ENCODE assay signal across 2 cellular contexts in the genomic region with DNA sequence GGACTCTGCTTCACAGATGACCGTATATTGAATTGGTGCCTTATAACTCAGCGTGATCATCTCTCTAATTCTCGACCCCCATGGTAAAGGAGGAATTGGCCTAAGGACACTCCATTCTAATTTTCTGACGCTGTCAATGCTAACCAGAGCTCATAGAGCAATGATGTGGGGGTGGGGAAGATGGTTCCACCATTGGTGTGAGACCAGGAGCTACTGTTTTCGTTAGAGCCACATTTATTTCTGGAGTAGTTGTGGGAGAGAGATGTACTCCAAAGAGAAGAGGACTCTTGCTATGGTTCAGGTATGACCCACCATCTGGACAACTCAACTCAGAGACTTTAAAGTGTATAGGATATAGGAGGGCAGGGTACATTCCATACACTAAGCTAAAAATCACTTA.
TF ChIP-seq lines count a peak whose summit lies in the region.

No MANE protein-coding gene starts in this region.

TF ChIP-seq in IMR-90, 13 proteins besides CTCF, POLR2A, EP300 and RAD21:
- no peak for TF ChIP-seq RFX5 (IDR thresholded peaks at IDR 0.05; ENCODE audit: low read depth, low read length)
- no peak for TF ChIP-seq CHD1 (IDR thresholded peaks at IDR 0.05; ENCODE audit: low read depth, low read length)
- no peak for TF ChIP-seq MAZ (IDR thresholded peaks at IDR 0.05; ENCODE audit: borderline replicate concordance, low read depth, low read length)
- TF ChIP-seq CEBPB (IDR thresholded peaks at IDR 0.05; ENCODE audit: low read depth, low read length) = no peak
- TF ChIP-seq NFE2L2 (IDR thresholded peaks at IDR 0.05; ENCODE audit: low read depth, low read length) = no peak
- TF ChIP-seq MXI1 (IDR thresholded peaks at IDR 0.05; ENCODE audit: borderline replicate concordance, low read depth, low read length) = no peak
- no peak for TF ChIP-seq RCOR1 (IDR thresholded peaks at IDR 0.05; ENCODE audit: insufficient replicate concordance, low read length)
- no peak for TF ChIP-seq MAFK (IDR thresholded peaks at IDR 0.05; ENCODE audit: low read depth, low read length)
- TF ChIP-seq FOS (IDR thresholded peaks at IDR 0.05; ENCODE audit: low read depth, low read length) = no peak
- TF ChIP-seq, protein P1, sequence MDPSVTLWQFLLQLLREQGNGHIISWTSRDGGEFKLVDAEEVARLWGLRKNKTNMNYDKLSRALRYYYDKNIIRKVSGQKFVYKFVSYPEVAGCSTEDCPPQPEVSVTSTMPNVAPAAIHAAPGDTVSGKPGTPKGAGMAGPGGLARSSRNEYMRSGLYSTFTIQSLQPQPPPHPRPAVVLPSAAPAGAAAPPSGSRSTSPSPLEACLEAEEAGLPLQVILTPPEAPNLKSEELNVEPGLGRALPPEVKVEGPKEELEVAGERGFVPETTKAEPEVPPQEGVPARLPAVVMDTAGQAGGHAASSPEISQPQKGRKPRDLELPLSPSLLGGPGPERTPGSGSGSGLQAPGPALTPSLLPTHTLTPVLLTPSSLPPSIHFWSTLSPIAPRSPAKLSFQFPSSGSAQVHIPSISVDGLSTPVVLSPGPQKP (IDR thresholded peaks at IDR 0.05; ENCODE audit: borderline replicate concordance, low read depth, low read length) = no peak
- no peak for TF ChIP-seq SMC3 (IDR thresholded peaks at IDR 0.05; ENCODE audit: low read depth, low read length)
- TF ChIP-seq BHLHE40 (IDR thresholded peaks at IDR 0.05; ENCODE audit: low read depth, low read length) = no peak
- TF ChIP-seq, protein P2, sequence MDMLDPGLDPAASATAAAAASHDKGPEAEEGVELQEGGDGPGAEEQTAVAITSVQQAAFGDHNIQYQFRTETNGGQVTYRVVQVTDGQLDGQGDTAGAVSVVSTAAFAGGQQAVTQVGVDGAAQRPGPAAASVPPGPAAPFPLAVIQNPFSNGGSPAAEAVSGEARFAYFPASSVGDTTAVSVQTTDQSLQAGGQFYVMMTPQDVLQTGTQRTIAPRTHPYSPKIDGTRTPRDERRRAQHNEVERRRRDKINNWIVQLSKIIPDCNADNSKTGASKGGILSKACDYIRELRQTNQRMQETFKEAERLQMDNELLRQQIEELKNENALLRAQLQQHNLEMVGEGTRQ (IDR thresholded peaks at IDR 0.05; ENCODE audit: low read depth, low read length) = no peak

TF ChIP-seq in GM12878, 131 proteins besides CTCF, POLR2A, EP300 and RAD21:
- TF ChIP-seq FOXK2 (IDR thresholded peaks at IDR 0.05) (no peak), STAT1 (conservative IDR thresholded peaks at IDR 0.05) (no peak), FOXM1 (IDR thresholded peaks at IDR 0.05; ENCODE audit: low read depth, low read length) (no peak), BRCA1 (IDR thresholded peaks at IDR 0.05; ENCODE audit: low read depth, low read length) (no peak), YY1 (IDR thresholded peaks at IDR 0.05; ENCODE audit: low read depth, low read length) (peak; percentile 46; the same call in 1 of the 2 replicates), KDM1A (IDR thresholded peaks at IDR 0.05; ENCODE audit: borderline replicate concordance) (no peak), MXI1 (IDR thresholded peaks at IDR 0.05; ENCODE audit: low read depth, low read length) (no peak), BMI1 (IDR thresholded peaks at IDR 0.05; ENCODE audit: borderline replicate concordance) (no peak)
- TF ChIP-seq, protein P3, sequence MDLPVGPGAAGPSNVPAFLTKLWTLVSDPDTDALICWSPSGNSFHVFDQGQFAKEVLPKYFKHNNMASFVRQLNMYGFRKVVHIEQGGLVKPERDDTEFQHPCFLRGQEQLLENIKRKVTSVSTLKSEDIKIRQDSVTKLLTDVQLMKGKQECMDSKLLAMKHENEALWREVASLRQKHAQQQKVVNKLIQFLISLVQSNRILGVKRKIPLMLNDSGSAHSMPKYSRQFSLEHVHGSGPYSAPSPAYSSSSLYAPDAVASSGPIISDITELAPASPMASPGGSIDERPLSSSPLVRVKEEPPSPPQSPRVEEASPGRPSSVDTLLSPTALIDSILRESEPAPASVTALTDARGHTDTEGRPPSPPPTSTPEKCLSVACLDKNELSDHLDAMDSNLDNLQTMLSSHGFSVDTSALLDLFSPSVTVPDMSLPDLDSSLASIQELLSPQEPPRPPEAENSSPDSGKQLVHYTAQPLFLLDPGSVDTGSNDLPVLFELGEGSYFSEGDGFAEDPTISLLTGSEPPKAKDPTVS (IDR thresholded peaks at IDR 0.05; ENCODE audit: low read depth, low read length) = no peak
- TF ChIP-seq, protein P4, sequence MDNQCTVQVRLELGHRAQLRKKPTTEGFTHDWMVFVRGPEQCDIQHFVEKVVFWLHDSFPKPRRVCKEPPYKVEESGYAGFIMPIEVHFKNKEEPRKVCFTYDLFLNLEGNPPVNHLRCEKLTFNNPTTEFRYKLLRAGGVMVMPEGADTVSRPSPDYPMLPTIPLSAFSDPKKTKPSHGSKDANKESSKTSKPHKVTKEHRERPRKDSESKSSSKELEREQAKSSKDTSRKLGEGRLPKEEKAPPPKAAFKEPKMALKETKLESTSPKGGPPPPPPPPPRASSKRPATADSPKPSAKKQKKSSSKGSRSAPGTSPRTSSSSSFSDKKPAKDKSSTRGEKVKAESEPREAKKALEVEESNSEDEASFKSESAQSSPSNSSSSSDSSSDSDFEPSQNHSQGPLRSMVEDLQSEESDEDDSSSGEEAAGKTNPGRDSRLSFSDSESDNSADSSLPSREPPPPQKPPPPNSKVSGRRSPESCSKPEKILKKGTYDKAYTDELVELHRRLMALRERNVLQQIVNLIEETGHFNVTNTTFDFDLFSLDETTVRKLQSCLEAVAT (IDR thresholded peaks at IDR 0.05) = peak; percentile 20; the same call in 1 of the 2 replicates
- TF ChIP-seq, protein P5, sequence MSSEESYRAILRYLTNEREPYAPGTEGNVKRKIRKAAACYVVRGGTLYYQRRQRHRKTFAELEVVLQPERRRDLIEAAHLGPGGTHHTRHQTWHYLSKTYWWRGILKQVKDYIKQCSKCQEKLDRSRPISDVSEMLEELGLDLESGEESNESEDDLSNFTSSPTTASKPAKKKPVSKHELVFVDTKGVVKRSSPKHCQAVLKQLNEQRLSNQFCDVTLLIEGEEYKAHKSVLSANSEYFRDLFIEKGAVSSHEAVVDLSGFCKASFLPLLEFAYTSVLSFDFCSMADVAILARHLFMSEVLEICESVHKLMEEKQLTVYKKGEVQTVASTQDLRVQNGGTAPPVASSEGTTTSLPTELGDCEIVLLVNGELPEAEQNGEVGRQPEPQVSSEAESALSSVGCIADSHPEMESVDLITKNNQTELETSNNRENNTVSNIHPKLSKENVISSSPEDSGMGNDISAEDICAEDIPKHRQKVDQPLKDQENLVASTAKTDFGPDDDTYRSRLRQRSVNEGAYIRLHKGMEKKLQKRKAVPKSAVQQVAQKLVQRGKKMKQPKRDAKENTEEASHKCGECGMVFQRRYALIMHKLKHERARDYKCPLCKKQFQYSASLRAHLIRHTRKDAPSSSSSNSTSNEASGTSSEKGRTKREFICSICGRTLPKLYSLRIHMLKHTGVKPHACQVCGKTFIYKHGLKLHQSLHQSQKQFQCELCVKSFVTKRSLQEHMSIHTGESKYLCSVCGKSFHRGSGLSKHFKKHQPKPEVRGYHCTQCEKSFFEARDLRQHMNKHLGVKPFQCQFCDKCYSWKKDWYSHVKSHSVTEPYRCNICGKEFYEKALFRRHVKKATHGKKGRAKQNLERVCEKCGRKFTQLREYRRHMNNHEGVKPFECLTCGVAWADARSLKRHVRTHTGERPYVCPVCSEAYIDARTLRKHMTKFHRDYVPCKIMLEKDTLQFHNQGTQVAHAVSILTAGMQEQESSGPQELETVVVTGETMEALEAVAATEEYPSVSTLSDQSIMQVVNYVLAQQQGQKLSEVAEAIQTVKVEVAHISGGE (CRISPR knock-in tag; IDR thresholded peaks at IDR 0.05) = no peak
